17 cellular contexts compared by ENCODE assay signal in the genomic region with DNA sequence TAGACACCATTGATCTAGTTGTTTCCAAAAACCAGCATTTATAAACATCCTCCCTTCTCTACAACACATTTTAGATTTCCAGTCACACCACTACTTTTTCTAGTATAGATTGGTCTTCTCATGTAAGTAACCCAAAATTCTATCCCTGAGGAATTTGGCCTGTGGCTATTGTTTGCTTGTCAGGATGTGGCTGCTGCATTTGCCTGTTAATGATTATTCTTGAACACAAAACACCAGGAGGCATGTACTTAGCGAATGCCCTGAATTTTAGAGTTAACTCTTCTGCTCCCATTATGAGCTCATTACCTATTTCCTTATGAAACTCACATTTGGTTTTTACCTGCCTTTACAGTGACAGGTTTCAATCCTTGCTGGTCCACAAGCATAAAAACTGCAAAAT.
"Had no signal": no experiment of that assay in that cellular context is flagged by ENCODE, and none has a peak within 500 bp of the region (broad histone marks: within the 10 kb centered on the region; RNA-seq: fewer than 3 reads in every experiment).

No MANE protein-coding gene starts in this region.

- H3K27ac ChIP-seq: brain microvascular endothelial cell, cardiac muscle cell, PC-9 had no signal

- ATAC-seq: activated T-cell treated with anti-CD3 and anti-CD28 coated beads, Interleukin-2, amount 50 U/mL, for 4 hours had no signal

- H3K4me3 ChIP-seq: cardiac muscle cell, PC-9 had no signal

- DNase-seq: activated CD4-positive, alpha-beta T cell treated with anti-CD3 and anti-CD28 coated beads for 48 hours; activated CD4-positive, alpha-beta T cell treated with anti-CD3 and anti-CD28 coated beads, Interleukin-2, amount 50 U/mL, for 4 hours; activated CD4-positive, CD25-positive, alpha-beta regulatory T cell treated with anti-CD3 and anti-CD28 coated beads, Interleukin-2, amount 50 U/mL, for 72 hours; activated effector memory CD4-positive, alpha-beta T cell treated with anti-CD3 and anti-CD28 coated beads, Interleukin-2, amount 50 U/mL, for 16 hours; activated naive CD4-positive, alpha-beta T cell treated with anti-CD3 and anti-CD28 coated beads for 36 hours; activated T-cell treated with anti-CD3 and anti-CD28 coated beads, Interleukin-2, amount 50 U/mL, for 4 hours; brain microvascular endothelial cell; Kasumi-1; KBM-7; NCI-H1105 treated with DMSO at 0.1 percent for 48 hours; NCI-H1436 treated with DMSO at 0.1 percent for 48 hours; NCI-H187; NCI-H2081; NCI-H510A treated with DMSO at 0.1 percent for 48 hours; PC-9; SHP77 treated with DMSO at 0.1 percent for 48 hours had no signal

- H3K27me3 ChIP-seq: brain microvascular endothelial cell, cardiac muscle cell had no signal

- H3K36me3 ChIP-seq: brain microvascular endothelial cell, cardiac muscle cell had no signal
